18 cellular contexts compared by ENCODE assay signal in the genomic region with DNA sequence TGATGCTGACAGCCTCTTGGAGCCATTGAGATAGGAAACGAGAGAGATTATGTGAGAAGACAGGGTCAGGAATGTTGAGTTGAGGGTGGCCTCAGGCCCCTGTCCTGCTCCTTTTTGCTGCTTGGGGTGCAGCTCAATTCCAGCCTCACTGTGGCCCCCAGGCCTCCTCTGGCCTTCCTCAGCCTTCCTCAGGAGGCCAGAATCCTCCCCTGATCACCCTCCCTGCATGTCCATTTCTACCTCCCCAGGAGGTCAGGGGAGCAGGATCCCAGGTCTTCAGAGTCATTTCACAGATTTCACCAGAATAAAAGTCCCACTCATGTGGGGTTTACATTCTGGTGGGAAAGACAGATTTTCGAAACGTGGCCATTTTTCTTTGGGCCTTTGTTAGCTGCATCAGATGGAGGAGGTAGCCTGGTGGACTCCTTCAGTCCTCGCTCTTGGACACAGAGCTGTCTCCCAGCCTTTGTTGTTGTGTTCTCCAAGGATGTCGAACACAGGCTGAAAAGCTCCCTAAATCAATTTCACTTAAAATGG. TPM values are rescaled to one million over a fixed set of nuclear protein-coding genes. Genes with fewer than 3 reads are reported as not detected.
DNase-seq lines count a peak whose midpoint lies in the region; ATAC-seq and TF ChIP-seq lines count a peak whose summit lies in the region.
"Had no signal": no experiment of that assay in that cellular context is flagged by ENCODE, and none has a peak within 500 bp of the region (broad histone marks: within the 10 kb centered on the region; RNA-seq: fewer than 3 reads in every experiment).

No MANE protein-coding gene starts in this region.

- no peak for TF ChIP-seq CTCF in CD8-positive, alpha-beta T cell (IDR thresholded peaks at IDR 0.05)
- TF ChIP-seq CTCF in Loucy (conservative IDR thresholded peaks at IDR 0.05; ENCODE audit: low read length) = no peak
- no peak for TF ChIP-seq CTCF in gastroesophageal sphincter (IDR thresholded peaks at IDR 0.05)
- TF ChIP-seq CTCF in neural progenitor cell (IDR thresholded peaks at IDR 0.05) = no peak

- H3K4me1 Mint-ChIP-seq in CD8-positive, alpha-beta T cell (ENCODE audit: low read depth) = peaks cover 9% of the 10 kb centered on the region
- H3K4me1 Mint-ChIP-seq in neural progenitor cell = peaks cover 54% of the 10 kb centered on the region

- peak overlapping the region; percentile 70 for H3K4me3 Mint-ChIP-seq in CD8-positive, alpha-beta T cell
- peak overlapping the region; percentile 81 for H3K4me3 Mint-ChIP-seq in neural progenitor cell

- H3K4me3 ChIP-seq in CD8-positive, alpha-beta T cell (ENCODE audit: low read depth, low read length) = no peak overlapping the region
- no peak overlapping the region for H3K4me3 ChIP-seq in Loucy (ENCODE audit: low read length, poor library complexity, severe bottlenecking)
- H3K4me3 ChIP-seq in gastroesophageal sphincter = no peak overlapping the region
- H3K4me3 ChIP-seq in neural progenitor cell = no peak overlapping the region
- H3K4me3 ChIP-seq: dorsolateral prefrontal cortex, PC-9, transverse colon had no signal

- no peak for TF ChIP-seq EP300 in gastroesophageal sphincter (IDR thresholded peaks at IDR 0.05)

- no peak overlapping the region for H3K27ac ChIP-seq in CD8-positive, alpha-beta T cell (ENCODE audit: low read depth, low read length)
- H3K27ac ChIP-seq in gastroesophageal sphincter (peak overlapping the region in 3 of 4 donors; percentile 95), neural progenitor cell (no peak overlapping the region)
- H3K27ac ChIP-seq: brain microvascular endothelial cell, PC-9 had no signal

- no peaks in the 10 kb centered on the region for H3K9me3 Mint-ChIP-seq in CD8-positive, alpha-beta T cell
- H3K9me3 Mint-ChIP-seq in neural progenitor cell = peaks cover 15% of the 10 kb centered on the region

- H3K27me3 Mint-ChIP-seq in CD8-positive, alpha-beta T cell (ENCODE audit: low read depth) = no peaks in the 10 kb centered on the region
- H3K27me3 Mint-ChIP-seq in neural progenitor cell (ENCODE audit: insufficient read depth, low read depth) = peaks cover 25% of the 10 kb centered on the region

- CTCF ChIA-PET in CD8-positive, alpha-beta T cell (lab: Charles Lee) = no interaction called here

- H3K79me2 ChIP-seq in Loucy (ENCODE audit: insufficient read depth, low read length) = peaks cover 28% of the 10 kb centered on the region
- H3K79me2 ChIP-seq in neural progenitor cell (ENCODE audit: low read depth) = peaks cover 27% of the 10 kb centered on the region

- peaks cover 5% of the 10 kb centered on the region for H3K4me1 ChIP-seq in CD8-positive, alpha-beta T cell (ENCODE audit: insufficient read depth, low read length)
- H3K4me1 ChIP-seq in Loucy (ENCODE audit: insufficient read depth, low read length, poor library complexity, severe bottlenecking) (peaks cover 46% of the 10 kb centered on the region), gastroesophageal sphincter (peaks cover 0 to 29% (median 0%) of the 10 kb centered on the region in 3 donors), neural progenitor cell (peaks cover 25% of the 10 kb centered on the region)

- H3K27ac Mint-ChIP-seq in CD8-positive, alpha-beta T cell = no peak overlapping the region
- no peak overlapping the region for H3K27ac Mint-ChIP-seq in neural progenitor cell

- H2AFZ ChIP-seq in Loucy (ENCODE audit: low read length) (no peak overlapping the region), neural progenitor cell (replicated peaks) (no peak overlapping the region)
- H2AFZ ChIP-seq: PC-9 had no signal

- H3K27me3 ChIP-seq in CD8-positive, alpha-beta T cell (ENCODE audit: insufficient read depth, low read length) = no peaks in the 10 kb centered on the region
- H3K27me3 ChIP-seq in Loucy (ENCODE audit: insufficient read depth, low read length, poor library complexity, severe bottlenecking) (no peaks in the 10 kb centered on the region), gastroesophageal sphincter (no peaks in the 10 kb centered on the region), neural progenitor cell (peaks cover 69% of the 10 kb centered on the region)
- H3K27me3 ChIP-seq: brain microvascular endothelial cell, dorsolateral prefrontal cortex, transverse colon had no signal

- no peaks in the 10 kb centered on the region for H3K9me2 ChIP-seq in Loucy (replicated peaks; ENCODE audit: low read depth, low read length)

- peaks cover 3% of the 10 kb centered on the region for H3K9me3 ChIP-seq in CD8-positive, alpha-beta T cell (ENCODE audit: low read length)
- H3K9me3 ChIP-seq in Loucy (ENCODE audit: insufficient read depth, low read depth, low read length) (no peaks in the 10 kb centered on the region), gastroesophageal sphincter (peaks cover 0 to 7% (median 0%) of the 10 kb centered on the region in 3 donors), neural progenitor cell (ENCODE audit: low read depth) (no peaks in the 10 kb centered on the region)
- H3K9me3 ChIP-seq: transverse colon had no signal

- POLR2A ChIA-PET in CD8-positive, alpha-beta T cell (lab: Charles Lee) = interaction anchor here (0.7 kb wide), 1 partner anchor 9 kb away, joined by 3 read pairs; no protein-coding TSS in a partner anchor

- H3K9ac ChIP-seq in Loucy (ENCODE audit: low read depth, low read length, poor library complexity, severe bottlenecking) (peak overlapping the region; percentile 95), neural progenitor cell (no peak overlapping the region)

- no peaks in the 10 kb centered on the region for H3K36me3 ChIP-seq in CD8-positive, alpha-beta T cell (ENCODE audit: insufficient read depth, low read length)
- H3K36me3 ChIP-seq in Loucy (ENCODE audit: insufficient read depth, low read length) (no peaks in the 10 kb centered on the region), gastroesophageal sphincter (no peaks in the 10 kb centered on the region), neural progenitor cell (no peaks in the 10 kb centered on the region)
- H3K36me3 ChIP-seq: brain microvascular endothelial cell, transverse colon, WERI-Rb-1 had no signal

- no peak for DNase-seq in CD8-positive, alpha-beta T cell
- no peak for DNase-seq in neural progenitor cell (ENCODE audit: low spot score)
- DNase-seq in COLO829 (ENCODE audit: low spot score) = no peak
- DNase-seq in NCI-H774 (lab: John Stamatoyannopoulos, UW) = no peak
- DNase-seq: activated naive CD4-positive, alpha-beta T cell treated with Interleukin-2 at 50 U/mL for 16 hours; brain microvascular endothelial cell; KG1; NCI-H1048; PC-9; stimulated activated CD4-positive, alpha-beta T cell treated with anti-CD3 and anti-CD28 coated beads, Interleukin-2, amount 100 ng/mL, for 48 hours; transverse colon; WERI-Rb-1 had no signal

- H4K20me1 ChIP-seq in Loucy (ENCODE audit: insufficient read depth, low read length, poor library complexity, severe bottlenecking) = peaks cover 26% of the 10 kb centered on the region
- peaks cover 23% of the 10 kb centered on the region for H4K20me1 ChIP-seq in neural progenitor cell (ENCODE audit: low read depth)

- ATAC-seq in CD8-positive, alpha-beta T cell = no peak
- ATAC-seq in gastroesophageal sphincter = no peak
- no peak for ATAC-seq in GM18861 (IDR thresholded peaks at IDR 0.05; ENCODE audit: unreplicated experiment)
- ATAC-seq: esophagus mucosa, sciatic nerve had no signal

- 92% methylated on average over 4 of the region's 5 CpGs; no CpG with 5 or more reads in 1 of the 2 donors for WGBS in gastroesophageal sphincter (ENCODE audit: low coverage in 1 of 2), 2 donors

- H3K36me3 Mint-ChIP-seq in CD8-positive, alpha-beta T cell = peaks cover 6% of the 10 kb centered on the region
- H3K36me3 Mint-ChIP-seq in neural progenitor cell = peaks cover 2% of the 10 kb centered on the region

- H3K4me2 ChIP-seq in Loucy (ENCODE audit: low read depth, low read length, poor library complexity, severe bottlenecking) (no peak overlapping the region), neural progenitor cell (no peak overlapping the region)

- TF ChIP-seq POLR2A in gastroesophageal sphincter (IDR thresholded peaks at IDR 0.05) = no peak

- H3F3A ChIP-seq in Loucy (ENCODE audit: low read depth) (no peaks in the 10 kb centered on the region), neural progenitor cell (ENCODE audit: low read depth) (peaks cover 13% of the 10 kb centered on the region)

- intact Hi-C loops in CD8-positive, alpha-beta T cell (cut with DNase I, micrococcal nuclease) = loop anchor here (2.0 to 5.0 kb wide), 2 partner anchors 185 to 191 kb away; partner anchors contain the start of gene CDKN1C (in 1 of the 2)

RNA-seq across cellular contexts. Expression of gene KCNQ1OT1, which starts 2.2 kb away (rescaled TPM):
- total RNA-seq in CD8-positive, alpha-beta T cell = under 1 TPM; 0.42 to 0.52 TPM
- total RNA-seq in gastroesophageal sphincter (1 to 10 TPM in 3 of 4 donors, under 1 TPM in 1; 0.52 to 3.3 (median 1.4) TPM), neural progenitor cell (ENCODE audit: low replicate concordance) (2.3 TPM in 2 replicates)

Comparison
In these comparisons a context has a peak if more than half of its experiments do, and no peak if none do; other contexts are left out.
1. H3K27ac ChIP-seq: peak in gastroesophageal sphincter (3 of 4); none in CD8-positive, alpha-beta T cell (single experiment) and neural progenitor cell (single experiment).